In genomic region chr4:163164591-163164990, GRCh38 we compare ENCODE assay signal across 7 cellular contexts. TPM values are rescaled to one million over a fixed set of nuclear protein-coding genes. Genes with fewer than 3 reads are reported as not detected.
DNase-seq lines count a peak whose midpoint lies in the region; ATAC-seq, FAIRE-seq and TF ChIP-seq lines count a peak whose summit lies in the region.

No MANE protein-coding gene starts in this region.

- no peak overlapping the region for H3K4me3 ChIP-seq in small intestine (ENCODE audit: low read depth in 1 of 2, low read length in 2 of 2)

- 49 to 63% (median 56%) methylated on average over 3 of the region's 3 CpGs for WGBS in small intestine, 3 donors

- no peaks in the 10 kb centered on the region for H3K36me3 ChIP-seq in small intestine (ENCODE audit: control insufficient read depth in 2 of 2, insufficient read depth in 2 of 2, low read length in 2 of 2)

- no peaks in the 10 kb centered on the region for H3K4me1 ChIP-seq in small intestine (ENCODE audit: control insufficient read depth in 2 of 2, insufficient read depth in 1 of 2, low read depth in 1 of 2, low read length in 1 of 2)

- H3K4me3 Mint-ChIP-seq in HFFc6 = peak overlapping the region; percentile 87

- no peak for FAIRE-seq in small intestine (lab: Jason Lieb, UNC)

- H3K9me3 ChIP-seq in small intestine (ENCODE audit: control insufficient read depth, low read depth) = no peaks in the 10 kb centered on the region

- H3K27ac Mint-ChIP-seq in HFFc6 = no peak overlapping the region

- H3K9me3 Mint-ChIP-seq in HFFc6 = no peaks in the 10 kb centered on the region

- no peak for DNase-seq in HFFc6
- DNase-seq in SKM-1 (lab: John Stamatoyannopoulos, UW; ENCODE audit: unreplicated experiment) = peak; percentile 56
- DNase-seq in fibroblast of gingiva (ENCODE audit: low read depth) = peak; percentile 6
- peak; percentile 1 for DNase-seq in small intestine
- no peak for DNase-seq in NCI-H1092 treated with DMSO at 0.1 percent for 48 hours (lab: John Stamatoyannopoulos, UW)
- DNase-seq in stimulated activated CD4-positive, alpha-beta T cell treated with anti-CD3 and anti-CD28 coated beads, Interleukin-4, amount 100 ng/mL, for 24 hours = no peak

- TF ChIP-seq CTCF in HFFc6 (IDR thresholded peaks at IDR 0.05) = no peak

- no peaks in the 10 kb centered on the region for H3K36me3 Mint-ChIP-seq in HFFc6 (ENCODE audit: low read depth)

- H3K27me3 ChIP-seq in small intestine (ENCODE audit: control insufficient read depth in 2 of 2, insufficient read depth in 2 of 2, low read length in 2 of 2) = no peaks in the 10 kb centered on the region

- peaks cover 55% of the 10 kb centered on the region for H3K4me1 Mint-ChIP-seq in HFFc6 (ENCODE audit: low read depth)

- H3K27me3 Mint-ChIP-seq in HFFc6 (ENCODE audit: insufficient read depth) = no peaks in the 10 kb centered on the region; the same call in 1 of the 2 replicates

- no peak for ATAC-seq in GM21528 (IDR thresholded peaks at IDR 0.05; ENCODE audit: low FRiP score, unreplicated experiment)

- H3K27ac ChIP-seq in small intestine (ENCODE audit: low read depth in 1 of 2, low read length in 1 of 2) = no peak overlapping the region

RNA-seq across cellular contexts. Expression of gene NAF1, which starts 2.1 kb away (rescaled TPM):
- total RNA-seq in HFFc6 (2021; fragmentation: NEBNext Ultra II Directional; extraction: Animal tissue kit (Norgen Biotek cat#: 25700)) = 10 to 100 TPM; 15.3 to 18.3 (median 16.5) TPM
- polyA plus RNA-seq in small intestine = 1 to 10 TPM; 1.8 to 5.2 (median 3.8) TPM

Comparison
In these comparisons a context has a peak if more than half of its experiments do, and no peak if none do; other contexts are left out.
1. DNase-seq: peak in SKM-1 (single experiment), fibroblast of gingiva (single experiment) and small intestine (single experiment); none in HFFc6 (single experiment), NCI-H1092 treated with DMSO at 0.1 percent for 48 hours (single experiment) and stimulated activated CD4-positive, alpha-beta T cell treated with anti-CD3 and anti-CD28 coated beads, Interleukin-4, amount 100 ng/mL, for 24 hours (single experiment).